Comparison of ENCODE assay signal across 23 cellular contexts in the genomic region with DNA sequence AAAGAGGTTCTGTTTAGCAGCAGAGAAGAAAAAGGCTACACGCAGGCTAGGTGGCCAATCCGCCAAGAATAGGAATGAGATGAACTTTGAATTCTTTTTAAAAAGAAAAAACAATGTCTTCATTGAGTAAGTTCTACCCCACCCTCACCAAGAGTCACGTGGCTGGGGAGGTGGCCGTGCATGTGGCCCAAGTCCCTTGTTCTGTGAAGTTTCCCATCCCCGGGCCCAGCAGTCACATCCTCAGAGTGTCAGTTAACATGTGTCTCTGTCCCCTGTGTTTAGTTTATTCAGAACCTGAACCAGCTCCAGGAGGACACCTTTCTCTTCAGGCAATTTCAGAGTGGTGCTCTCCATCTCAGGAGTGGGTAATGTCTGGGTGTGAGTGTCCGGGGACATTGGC. TPM values are rescaled to one million over a fixed set of nuclear protein-coding genes. Genes with fewer than 3 reads are reported as not detected.
DNase-seq lines count a peak whose midpoint lies in the region; ATAC-seq, FAIRE-seq and TF ChIP-seq lines count a peak whose summit lies in the region.
"Had no signal": no experiment of that assay in that cellular context is flagged by ENCODE, and none has a peak within 500 bp of the region (broad histone marks: within the 10 kb centered on the region; RNA-seq: fewer than 3 reads in every experiment).

No MANE protein-coding gene starts in this region.

- H3K36me3 Mint-ChIP-seq in progenitor cell of endocrine pancreas (ENCODE audit: insufficient read depth) = peaks cover 10% of the 10 kb centered on the region
- H3K36me3 Mint-ChIP-seq: CD8-positive, alpha-beta T cell had no signal

- intact Hi-C loops in HepG2 (cut with micrococcal nuclease; ENCODE audit: unreplicated experiment) (no loop called here), right lobe of liver (cut with DNase I) (no loop called here)

- ATAC-seq in HepG2 = no peak
- ATAC-seq in right lobe of liver = no peak
- no peak for ATAC-seq in GM21423 (IDR thresholded peaks at IDR 0.05; ENCODE audit: unreplicated experiment)
- ATAC-seq: CD8-positive, alpha-beta T cell had no signal

- no peak overlapping the region for H2AFZ ChIP-seq in HepG2 (ENCODE audit: low read length)
- H2AFZ ChIP-seq in osteoblast (ENCODE audit: low read length) = no peak overlapping the region
- H2AFZ ChIP-seq: GM23248 had no signal

- H3K4me1 ChIP-seq in HepG2 (ENCODE audit: insufficient read depth, low read length) = peaks cover 70% of the 10 kb centered on the region
- H3K4me1 ChIP-seq in right lobe of liver = no peaks in the 10 kb centered on the region
- no peaks in the 10 kb centered on the region for H3K4me1 ChIP-seq in osteoblast (ENCODE audit: insufficient read depth, low read length)

- WGBS in HepG2 (ENCODE audit: low lambda C conversion rate) = 82% methylated on average over 6 of the region's 6 CpGs
- WGBS in right lobe of liver (ENCODE audit: insufficient coverage, low coverage, low lambda C conversion rate, missing lambda C conversion rate) = 87% methylated on average over 4 of the region's 6 CpGs

- TF ChIP-seq EP300 in HepG2 (IDR thresholded peaks at IDR 0.05; ENCODE audit: low read depth in 2 of 2, low read length in 2 of 2) = no peak
- TF ChIP-seq EP300 in HepG2 (CRISPR knock-in tag; IDR thresholded peaks at IDR 0.05; ENCODE audit: borderline replicate concordance) = no peak

- no peaks in the 10 kb centered on the region for H3K27me3 Mint-ChIP-seq in progenitor cell of endocrine pancreas
- H3K27me3 Mint-ChIP-seq: CD4-positive, CD25-positive, alpha-beta regulatory T cell had no signal

- no peak overlapping the region for H3K9ac ChIP-seq in HepG2 (ENCODE audit: insufficient read depth, low read depth, low read length)
- H3K9ac ChIP-seq: BLaER1, GM23248 had no signal

- FAIRE-seq in HepG2 (lab: Jason Lieb, UNC) = no peak
- FAIRE-seq: A204.1, G401.6, GM12892, H1 had no signal

- H3K4me2 ChIP-seq in HepG2 (ENCODE audit: low read depth, low read length) = no peak overlapping the region
- no peak overlapping the region for H3K4me2 ChIP-seq in osteoblast (ENCODE audit: insufficient read depth, low read length)
- H3K4me2 ChIP-seq: BLaER1 had no signal

- H3K9me3 ChIP-seq in HepG2 (ENCODE audit: low read length) (no peaks in the 10 kb centered on the region), right lobe of liver (no peaks in the 10 kb centered on the region), osteoblast (ENCODE audit: low read depth, low read length) (no peaks in the 10 kb centered on the region)
- H3K9me3 ChIP-seq: Caco-2 had no signal

- TF ChIP-seq POLR2A in HepG2 (IDR thresholded peaks at IDR 0.05; ENCODE audit: insufficient read depth in 1 of 2, low read depth in 2 of 2, low read length in 2 of 2) (no peak), right lobe of liver (IDR thresholded peaks at IDR 0.05) (no peak)

- in situ Hi-C loops in HepG2 (cut with HindIII; ENCODE audit: extremely low pct_ligation_motif_present, low pct_unique_long_range_greater_than_20kb) = no loop called here

- no TSS peak for BruUV-seq in HepG2 (replicated peaks; lab: Mats Ljungman, UMichigan)

- H3K9me3 Mint-ChIP-seq in progenitor cell of endocrine pancreas (ENCODE audit: low read depth) = no peaks in the 10 kb centered on the region
- H3K9me3 Mint-ChIP-seq: CD4-positive, CD25-positive, alpha-beta regulatory T cell; CD8-positive, alpha-beta T cell had no signal

- no peak overlapping the region for H3K4me3 Mint-ChIP-seq in progenitor cell of endocrine pancreas (ENCODE audit: low read depth)
- H3K4me3 Mint-ChIP-seq: B cell; CD4-positive, CD25-positive, alpha-beta regulatory T cell; CD8-positive, alpha-beta T cell had no signal

- H3K27me3 ChIP-seq in HepG2 (ENCODE audit: control insufficient read depth in 1 of 2, insufficient read depth in 2 of 2, low read length in 2 of 2) (no peaks in the 10 kb centered on the region), right lobe of liver (no peaks in the 10 kb centered on the region), osteoblast (ENCODE audit: insufficient read depth, low read length) (peaks cover 41% of the 10 kb centered on the region)

- CTCF ChIA-PET in HepG2 (lab: Yijun Ruan, JAX; ENCODE audit: low intra/inter-chr PET ratio, low total read pairs) = no interaction called here

- H3K4me1 Mint-ChIP-seq in progenitor cell of endocrine pancreas (ENCODE audit: low read depth) = peaks cover 3% of the 10 kb centered on the region
- H3K4me1 Mint-ChIP-seq: CD4-positive, CD25-positive, alpha-beta regulatory T cell had no signal

- H3K79me2 ChIP-seq in HepG2 (ENCODE audit: insufficient read depth, low read length) (peaks cover 10% of the 10 kb centered on the region), osteoblast (ENCODE audit: insufficient read depth, low read length) (no peaks in the 10 kb centered on the region)

- peak; percentile 0 for DNase-seq in activated CD4-positive, CD25-positive, alpha-beta regulatory T cell treated with anti-CD3 and anti-CD28 coated beads, Interleukin-2, amount 50 U/mL, for 72 hours
- no peak for DNase-seq in activated CD4-positive, CD25-positive, alpha-beta regulatory T cell (lab: John Stamatoyannopoulos, UW)
- DNase-seq in HepG2 (ENCODE audit: low spot score) (no peak), right lobe of liver (no peak), osteoblast (ENCODE audit: insufficient read length, low spot score, missing footprints) (peak; percentile 62), progenitor cell of endocrine pancreas (ENCODE audit: low spot score, unreplicated experiment) (no peak), dermis blood vessel endothelial cell (no peak)
- DNase-seq: Caco-2; CD4-positive, CD25-positive, alpha-beta regulatory T cell; CD8-positive, alpha-beta T cell; DMS153; DND-41; GM23248; HCEC 1CT had no signal

- POLR2A ChIA-PET in HepG2 (lab: Yijun Ruan, JAX) = interaction anchor here (0.8 kb wide), 1 partner anchor 19 kb away, joined by 3 read pairs; no protein-coding TSS in a partner anchor

- peak overlapping the region; percentile 6 for H3K27ac ChIP-seq in HepG2 (ENCODE audit: extremely low read length, insufficient read depth, low read length)
- H3K27ac ChIP-seq in right lobe of liver = no peak overlapping the region
- H3K27ac ChIP-seq in osteoblast (ENCODE audit: low read depth, low read length) = no peak overlapping the region
- H3K27ac ChIP-seq: 22Rv1, BLaER1, C4-2B, GM23248 had no signal

- H3K4me3 ChIP-seq in HepG2 (replicated peaks in 1 of 3; ENCODE audit: insufficient read depth in 1 of 3, low read depth in 2 of 3, low read length in 3 of 3) (no peak overlapping the region), right lobe of liver (no peak overlapping the region), osteoblast (ENCODE audit: insufficient read depth, low read length) (no peak overlapping the region)
- H3K4me3 ChIP-seq: BLaER1, GM23248 had no signal

- H4K20me1 ChIP-seq in HepG2 (ENCODE audit: insufficient read depth, low read length) (no peaks in the 10 kb centered on the region), osteoblast (ENCODE audit: insufficient read depth, low read length) (no peaks in the 10 kb centered on the region)

- peak overlapping the region; percentile 76 for H3K27ac Mint-ChIP-seq in progenitor cell of endocrine pancreas
- H3K27ac Mint-ChIP-seq: B cell; CD4-positive, CD25-positive, alpha-beta regulatory T cell; CD8-positive, alpha-beta T cell had no signal

- TF ChIP-seq CTCF in HepG2 (CRISPR knock-in tag; IDR thresholded peaks at IDR 0.05) (no peak), right lobe of liver (IDR thresholded peaks at IDR 0.05) (no peak), osteoblast (IDR thresholded peaks at IDR 0.05; ENCODE audit: extremely low read depth, low read depth, low read length) (no peak), progenitor cell of endocrine pancreas (IDR thresholded peaks at IDR 0.05; ENCODE audit: unreplicated experiment) (no peak)

- H3K36me3 ChIP-seq in HepG2 (replicated peaks in 1 of 2; ENCODE audit: control insufficient read depth in 1 of 2, insufficient read depth in 2 of 2, low read length in 2 of 2) (no peaks in the 10 kb centered on the region), right lobe of liver (no peaks in the 10 kb centered on the region), osteoblast (ENCODE audit: insufficient read depth, low read length) (no peaks in the 10 kb centered on the region)
- H3K36me3 ChIP-seq: BLaER1 had no signal

- no peak for TF ChIP-seq RAD21 in HepG2 (CRISPR knock-in tag; IDR thresholded peaks at IDR 0.05)

RNA-seq across cellular contexts. Expression of gene MCF2L, which starts 57.1 kb away (rescaled TPM):
- total RNA-seq in HepG2 (2016; rRNA removed; fragmentation: Illumina TruSeq; extraction: Trizol) (13.7 and 19.4 TPM in 2 replicates), right lobe of liver (10 to 100 TPM in 5 of 6 experiments, 1 to 10 TPM in 1; 9.6 to 18.4 (median 11.7) TPM), osteoblast (6.5 TPM in 2 replicates), progenitor cell of endocrine pancreas (82.6 and 90.0 TPM in 2 replicates), dermis blood vessel endothelial cell (7.8 and 51.4 TPM in 2 replicates)
- total RNA-seq in HepG2 (2016; cell fraction: cytosol; rRNA removed; fragmentation: Illumina TruSeq; extraction: Trizol; ENCODE audit: low read depth) = 2.3 and 3.4 TPM in 2 replicates
- 10.9 and 20.3 TPM in 2 replicates for total RNA-seq in HepG2 (2016; cell fraction: insoluble cytoplasmic fraction; rRNA removed; fragmentation: Illumina TruSeq; extraction: Trizol)
- total RNA-seq in HepG2 (2016; cell fraction: membrane; rRNA removed; fragmentation: Illumina TruSeq; extraction: Trizol) = 5.5 and 5.6 TPM in 2 replicates
- 24.6 and 25.3 TPM in 2 replicates for total RNA-seq in HepG2 (2016; cell fraction: nucleus; rRNA removed; fragmentation: Illumina TruSeq; extraction: Trizol)
- 28.4 and 33.6 TPM in 2 replicates for polyA plus RNA-seq in HepG2 (2011; rRNA removed)
- polyA plus RNA-seq in HepG2 (2011; cell fraction: cytosol; rRNA removed) = 13.6 and 15.2 TPM in 2 replicates
- polyA plus RNA-seq in HepG2 (2011; cell fraction: nucleus; rRNA removed) = 196 and 262 TPM in 2 replicates
- 26.3 and 28.9 TPM in 2 replicates for polyA plus RNA-seq in HepG2 (2012)
- 1.1 and 1.3 TPM in 2 replicates for polyA plus RNA-seq in HepG2 (2016; cell fraction: cytosol; fragmentation: Illumina TruSeq; extraction: Trizol; ENCODE audit: low read depth)
- polyA plus RNA-seq in HepG2 (2016; cell fraction: insoluble cytoplasmic fraction; fragmentation: Illumina TruSeq; extraction: Trizol; ENCODE audit: low read depth) = 10.3 and 10.5 TPM in 2 replicates
- 1.6 and 2.4 TPM in 2 replicates for polyA plus RNA-seq in HepG2 (2016; cell fraction: membrane; fragmentation: Illumina TruSeq; extraction: Trizol; ENCODE audit: low read depth)
- polyA plus RNA-seq in HepG2 (2016; cell fraction: nucleus; fragmentation: Illumina TruSeq; extraction: Trizol; ENCODE audit: insufficient read depth, low read depth) = 57.7 and 66.1 TPM in 2 replicates
- polyA minus RNA-seq in HepG2 (2011; rRNA and poly(A)+ RNA removed; ENCODE audit: low replicate concordance) = 39.0 and 75.0 TPM in 2 replicates
- 16.7 and 21.1 TPM in 2 replicates for polyA minus RNA-seq in HepG2 (2011; cell fraction: cytosol; rRNA and poly(A)+ RNA removed)
- polyA minus RNA-seq in HepG2 (2011; cell fraction: nucleus; rRNA and poly(A)+ RNA removed) = 89.5 and 90.6 TPM in 2 replicates
- total RNA-seq: GM23248 had no signal
- polyA plus RNA-seq: GM23248 had no signal

Comparison
In these comparisons a context has a peak if more than half of its experiments do, and no peak if none do; other contexts are left out.
1. DNase-seq: peak in activated CD4-positive, CD25-positive, alpha-beta regulatory T cell treated with anti-CD3 and anti-CD28 coated beads, Interleukin-2, amount 50 U/mL, for 72 hours (single experiment) and osteoblast (single experiment); none in activated CD4-positive, CD25-positive, alpha-beta regulatory T cell (0 of 4), HepG2 (single experiment), right lobe of liver (0 of 3), progenitor cell of endocrine pancreas (single experiment) and dermis blood vessel endothelial cell (single experiment).